ENCODE assay signal across 1 cellular context in the genomic region with DNA sequence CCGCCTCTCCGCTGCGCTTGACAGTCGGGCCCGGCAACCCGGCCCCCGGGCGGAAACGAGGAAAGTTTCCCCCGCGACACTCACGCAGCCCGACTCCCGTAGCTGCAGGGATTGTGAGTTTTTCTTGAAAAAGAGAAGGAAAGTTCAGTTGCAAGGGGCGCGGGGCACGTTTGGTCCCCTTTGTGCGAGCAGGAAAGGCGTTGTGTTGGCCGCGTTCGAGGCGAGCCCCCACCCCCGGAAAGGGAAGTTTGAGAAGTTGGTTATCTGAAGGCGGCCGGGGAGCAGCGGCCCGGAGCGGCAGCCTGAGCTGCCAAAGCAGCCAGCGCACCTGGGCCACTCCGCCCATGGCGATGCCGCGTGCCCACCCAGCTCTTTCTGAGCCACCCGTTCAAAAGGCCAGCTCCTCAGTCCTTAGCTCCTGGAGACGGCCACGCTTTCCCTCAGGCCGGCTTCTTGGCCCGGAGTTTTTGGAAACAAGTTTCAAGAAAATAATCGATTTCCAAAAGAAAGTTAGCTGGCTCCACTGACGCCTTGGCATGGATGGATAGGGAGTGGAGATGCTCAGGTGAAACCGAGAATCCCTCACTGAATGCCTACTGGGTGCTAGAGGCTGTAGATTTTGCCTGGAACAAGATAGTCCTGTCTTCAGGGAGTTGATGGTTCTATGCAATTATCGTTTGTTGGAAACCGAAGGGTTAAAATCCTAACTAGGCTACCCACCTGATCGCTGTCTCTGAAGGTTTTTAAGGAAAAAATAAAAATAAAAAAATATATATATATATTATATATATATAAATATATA.
TF ChIP-seq lines count a peak whose summit lies in the region.

No MANE protein-coding gene starts in this region.

TF ChIP-seq in H1, 55 proteins besides CTCF, POLR2A, EP300 and RAD21:
- TF ChIP-seq, protein P1, sequence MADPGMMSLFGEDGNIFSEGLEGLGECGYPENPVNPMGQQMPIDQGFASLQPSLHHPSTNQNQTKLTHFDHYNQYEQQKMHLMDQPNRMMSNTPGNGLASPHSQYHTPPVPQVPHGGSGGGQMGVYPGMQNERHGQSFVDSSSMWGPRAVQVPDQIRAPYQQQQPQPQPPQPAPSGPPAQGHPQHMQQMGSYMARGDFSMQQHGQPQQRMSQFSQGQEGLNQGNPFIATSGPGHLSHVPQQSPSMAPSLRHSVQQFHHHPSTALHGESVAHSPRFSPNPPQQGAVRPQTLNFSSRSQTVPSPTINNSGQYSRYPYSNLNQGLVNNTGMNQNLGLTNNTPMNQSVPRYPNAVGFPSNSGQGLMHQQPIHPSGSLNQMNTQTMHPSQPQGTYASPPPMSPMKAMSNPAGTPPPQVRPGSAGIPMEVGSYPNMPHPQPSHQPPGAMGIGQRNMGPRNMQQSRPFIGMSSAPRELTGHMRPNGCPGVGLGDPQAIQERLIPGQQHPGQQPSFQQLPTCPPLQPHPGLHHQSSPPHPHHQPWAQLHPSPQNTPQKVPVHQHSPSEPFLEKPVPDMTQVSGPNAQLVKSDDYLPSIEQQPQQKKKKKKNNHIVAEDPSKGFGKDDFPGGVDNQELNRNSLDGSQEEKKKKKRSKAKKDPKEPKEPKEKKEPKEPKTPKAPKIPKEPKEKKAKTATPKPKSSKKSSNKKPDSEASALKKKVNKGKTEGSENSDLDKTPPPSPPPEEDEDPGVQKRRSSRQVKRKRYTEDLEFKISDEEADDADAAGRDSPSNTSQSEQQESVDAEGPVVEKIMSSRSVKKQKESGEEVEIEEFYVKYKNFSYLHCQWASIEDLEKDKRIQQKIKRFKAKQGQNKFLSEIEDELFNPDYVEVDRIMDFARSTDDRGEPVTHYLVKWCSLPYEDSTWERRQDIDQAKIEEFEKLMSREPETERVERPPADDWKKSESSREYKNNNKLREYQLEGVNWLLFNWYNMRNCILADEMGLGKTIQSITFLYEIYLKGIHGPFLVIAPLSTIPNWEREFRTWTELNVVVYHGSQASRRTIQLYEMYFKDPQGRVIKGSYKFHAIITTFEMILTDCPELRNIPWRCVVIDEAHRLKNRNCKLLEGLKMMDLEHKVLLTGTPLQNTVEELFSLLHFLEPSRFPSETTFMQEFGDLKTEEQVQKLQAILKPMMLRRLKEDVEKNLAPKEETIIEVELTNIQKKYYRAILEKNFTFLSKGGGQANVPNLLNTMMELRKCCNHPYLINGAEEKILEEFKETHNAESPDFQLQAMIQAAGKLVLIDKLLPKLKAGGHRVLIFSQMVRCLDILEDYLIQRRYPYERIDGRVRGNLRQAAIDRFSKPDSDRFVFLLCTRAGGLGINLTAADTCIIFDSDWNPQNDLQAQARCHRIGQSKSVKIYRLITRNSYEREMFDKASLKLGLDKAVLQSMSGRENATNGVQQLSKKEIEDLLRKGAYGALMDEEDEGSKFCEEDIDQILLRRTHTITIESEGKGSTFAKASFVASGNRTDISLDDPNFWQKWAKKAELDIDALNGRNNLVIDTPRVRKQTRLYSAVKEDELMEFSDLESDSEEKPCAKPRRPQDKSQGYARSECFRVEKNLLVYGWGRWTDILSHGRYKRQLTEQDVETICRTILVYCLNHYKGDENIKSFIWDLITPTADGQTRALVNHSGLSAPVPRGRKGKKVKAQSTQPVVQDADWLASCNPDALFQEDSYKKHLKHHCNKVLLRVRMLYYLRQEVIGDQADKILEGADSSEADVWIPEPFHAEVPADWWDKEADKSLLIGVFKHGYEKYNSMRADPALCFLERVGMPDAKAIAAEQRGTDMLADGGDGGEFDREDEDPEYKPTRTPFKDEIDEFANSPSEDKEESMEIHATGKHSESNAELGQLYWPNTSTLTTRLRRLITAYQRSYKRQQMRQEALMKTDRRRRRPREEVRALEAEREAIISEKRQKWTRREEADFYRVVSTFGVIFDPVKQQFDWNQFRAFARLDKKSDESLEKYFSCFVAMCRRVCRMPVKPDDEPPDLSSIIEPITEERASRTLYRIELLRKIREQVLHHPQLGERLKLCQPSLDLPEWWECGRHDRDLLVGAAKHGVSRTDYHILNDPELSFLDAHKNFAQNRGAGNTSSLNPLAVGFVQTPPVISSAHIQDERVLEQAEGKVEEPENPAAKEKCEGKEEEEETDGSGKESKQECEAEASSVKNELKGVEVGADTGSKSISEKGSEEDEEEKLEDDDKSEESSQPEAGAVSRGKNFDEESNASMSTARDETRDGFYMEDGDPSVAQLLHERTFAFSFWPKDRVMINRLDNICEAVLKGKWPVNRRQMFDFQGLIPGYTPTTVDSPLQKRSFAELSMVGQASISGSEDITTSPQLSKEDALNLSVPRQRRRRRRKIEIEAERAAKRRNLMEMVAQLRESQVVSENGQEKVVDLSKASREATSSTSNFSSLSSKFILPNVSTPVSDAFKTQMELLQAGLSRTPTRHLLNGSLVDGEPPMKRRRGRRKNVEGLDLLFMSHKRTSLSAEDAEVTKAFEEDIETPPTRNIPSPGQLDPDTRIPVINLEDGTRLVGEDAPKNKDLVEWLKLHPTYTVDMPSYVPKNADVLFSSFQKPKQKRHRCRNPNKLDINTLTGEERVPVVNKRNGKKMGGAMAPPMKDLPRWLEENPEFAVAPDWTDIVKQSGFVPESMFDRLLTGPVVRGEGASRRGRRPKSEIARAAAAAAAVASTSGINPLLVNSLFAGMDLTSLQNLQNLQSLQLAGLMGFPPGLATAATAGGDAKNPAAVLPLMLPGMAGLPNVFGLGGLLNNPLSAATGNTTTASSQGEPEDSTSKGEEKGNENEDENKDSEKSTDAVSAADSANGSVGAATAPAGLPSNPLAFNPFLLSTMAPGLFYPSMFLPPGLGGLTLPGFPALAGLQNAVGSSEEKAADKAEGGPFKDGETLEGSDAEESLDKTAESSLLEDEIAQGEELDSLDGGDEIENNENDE (IDR thresholded peaks at IDR 0.05; ENCODE audit: insufficient replicate concordance, low read length): no peak
- TF ChIP-seq, protein P2, sequence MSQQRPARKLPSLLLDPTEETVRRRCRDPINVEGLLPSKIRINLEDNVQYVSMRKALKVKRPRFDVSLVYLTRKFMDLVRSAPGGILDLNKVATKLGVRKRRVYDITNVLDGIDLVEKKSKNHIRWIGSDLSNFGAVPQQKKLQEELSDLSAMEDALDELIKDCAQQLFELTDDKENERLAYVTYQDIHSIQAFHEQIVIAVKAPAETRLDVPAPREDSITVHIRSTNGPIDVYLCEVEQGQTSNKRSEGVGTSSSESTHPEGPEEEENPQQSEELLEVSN (IDR thresholded peaks at IDR 0.05): peak; percentile 30; the same call in 1 of the 2 replicates
- TF ChIP-seq BACH1 (IDR thresholded peaks at IDR 0.05; ENCODE audit: low read length) (no peak), TAF1 (IDR thresholded peaks at IDR 0.05; ENCODE audit: low read depth, low read length) (no peak; the same call in 1 of the 2 replicates), KDM4A (IDR thresholded peaks at IDR 0.05; ENCODE audit: low read depth, low read length, severe bottlenecking) (no peak), CBX8 (IDR thresholded peaks at IDR 0.05; ENCODE audit: borderline replicate concordance, low read depth, low read length) (no peak), PHF8 (conservative IDR thresholded peaks at IDR 0.05; ENCODE audit: low read depth, low read length) (0 out of 2 replicates have a peak, but pooled peaks have one; percentile 2), YY1 (IDR thresholded peaks at IDR 0.05; ENCODE audit: low read depth, low read length) (0 out of 2 replicates have a peak, but pooled peaks have one; percentile 32), BCL11A (IDR thresholded peaks at IDR 0.05; ENCODE audit: low read depth in 2 of 2, low read length in 2 of 2) (no peak), ASH2L (IDR thresholded peaks at IDR 0.05; ENCODE audit: low read length) (peak; percentile 91), TAF7 (optimal IDR thresholded peaks at IDR 0.05; ENCODE audit: borderline replicate concordance, low read depth, low read length) (no peak), SIN3A (conservative IDR thresholded peaks at IDR 0.05 in 1 of 2, IDR thresholded peaks at IDR 0.05 in 1 of 2; ENCODE audit: low read depth in 1 of 2, low read length in 2 of 2) (0 out of 4 replicates have a peak, but pooled peaks of 1 of the 2 experiments have one; percentile 27), KDM1A (IDR thresholded peaks at IDR 0.05; ENCODE audit: borderline replicate concordance, low read length) (no peak)
- TF ChIP-seq, protein P3, sequence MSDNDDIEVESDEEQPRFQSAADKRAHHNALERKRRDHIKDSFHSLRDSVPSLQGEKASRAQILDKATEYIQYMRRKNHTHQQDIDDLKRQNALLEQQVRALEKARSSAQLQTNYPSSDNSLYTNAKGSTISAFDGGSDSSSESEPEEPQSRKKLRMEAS (IDR thresholded peaks at IDR 0.05): peak; percentile 61
